In genomic region chrX:48071986-48072605, GRCh38 we compare ENCODE assay signal across 9 cellular contexts. TPM values are rescaled to one million over a fixed set of nuclear protein-coding genes. Genes with fewer than 3 reads are reported as not detected.
A peak's percentile ranks its signal among the peaks of the same experiment; 100 is the strongest.
DNase-seq lines count a peak whose midpoint lies in the region; ATAC-seq and TF ChIP-seq lines count a peak whose summit lies in the region.
"Had no signal": no experiment of that assay in that cellular context is flagged by ENCODE, and none has a peak within 500 bp of the region (broad histone marks: within the 10 kb centered on the region; RNA-seq: fewer than 3 reads in every experiment).

No MANE protein-coding gene starts in this region.

- no peaks in the 10 kb centered on the region for H3K9me3 Mint-ChIP-seq in activated T-cell treated with anti-CD3 and anti-CD28 coated beads, Interleukin-2, amount 50 U/mL, for 24 hours

- H3K4me1 ChIP-seq in right lobe of liver = no peaks in the 10 kb centered on the region
- H3K4me1 ChIP-seq in thoracic aorta (ENCODE audit: control insufficient read depth in 1 of 2, low read depth in 2 of 2) = no peaks in the 10 kb centered on the region
- no peaks in the 10 kb centered on the region for H3K4me1 ChIP-seq in thyroid gland

- H3K27ac ChIP-seq in right lobe of liver (no peak overlapping the region), thoracic aorta (peak overlapping the region in 1 of 2 donors; percentile 57), thyroid gland (peak overlapping the region in 1 of 3 donors; percentile 77)

- DNase-seq in activated T-cell treated with anti-CD3 and anti-CD28 coated beads, Interleukin-2, amount 50 U/mL, for 24 hours = no peak
- DNase-seq in activated T-cell treated with anti-CD3 and anti-CD28 coated beads for 4 hours (no peak), astrocyte of the cerebellum (ENCODE audit: low read depth) (no peak), right lobe of liver (no peak), thoracic aorta (ENCODE audit: low spot score) (no peak), thyroid gland (no peak)

- ATAC-seq in right lobe of liver (no peak), thoracic aorta (ENCODE audit: insufficient number of reproducible peaks, low FRiP score, low read depth) (no peak), GM19023 (IDR thresholded peaks at IDR 0.05; ENCODE audit: unreplicated experiment) (no peak), HG03025 (IDR thresholded peaks at IDR 0.05; ENCODE audit: low FRiP score, unreplicated experiment) (no peak)

- WGBS in right lobe of liver (ENCODE audit: insufficient coverage, low coverage, low lambda C conversion rate, missing lambda C conversion rate) = 56% methylated on average over 9 of the region's 9 CpGs
- 55 to 62% methylated on average over 9 of the region's 9 CpGs for WGBS in thyroid gland, 2 donors

- H3K27me3 Mint-ChIP-seq in activated T-cell treated with anti-CD3 and anti-CD28 coated beads, Interleukin-2, amount 50 U/mL, for 24 hours = peaks cover 28% of the 10 kb centered on the region

- intact Hi-C loops in right lobe of liver (cut with DNase I) (no loop called here), thyroid gland (cut with DNase I) (no loop called here)

- H3K36me3 Mint-ChIP-seq in activated T-cell treated with anti-CD3 and anti-CD28 coated beads, Interleukin-2, amount 50 U/mL, for 24 hours (ENCODE audit: low read depth) = peaks cover 6% of the 10 kb centered on the region

- H3K36me3 ChIP-seq in right lobe of liver = no peaks in the 10 kb centered on the region
- no peaks in the 10 kb centered on the region for H3K36me3 ChIP-seq in thoracic aorta
- no peaks in the 10 kb centered on the region for H3K36me3 ChIP-seq in thyroid gland

- peak overlapping the region; percentile 83 for H3K4me3 Mint-ChIP-seq in activated T-cell treated with anti-CD3 and anti-CD28 coated beads, Interleukin-2, amount 50 U/mL, for 24 hours

- TF ChIP-seq POLR2A in right lobe of liver (IDR thresholded peaks at IDR 0.05) = no peak
- TF ChIP-seq POLR2A in thyroid gland (IDR thresholded peaks at IDR 0.05) = no peak

- H3K27ac Mint-ChIP-seq in activated T-cell treated with anti-CD3 and anti-CD28 coated beads, Interleukin-2, amount 50 U/mL, for 24 hours = peak overlapping the region; percentile 93

- peak overlapping the region; percentile 61 for H3K4me3 ChIP-seq in astrocyte of the cerebellum (ENCODE audit: low read depth, low read length)
- H3K4me3 ChIP-seq in right lobe of liver = peak overlapping the region in 2 of 3 donors; percentile 55 to 59
- peak overlapping the region; percentile 88 for H3K4me3 ChIP-seq in thoracic aorta
- H3K4me3 ChIP-seq in thyroid gland (replicated peaks in 1 of 3) = peak overlapping the region in 1 of 3 donors; percentile 42

- H3K9me3 ChIP-seq in right lobe of liver (no peaks in the 10 kb centered on the region), thoracic aorta (no peaks in the 10 kb centered on the region), thyroid gland (no peaks in the 10 kb centered on the region)

- no peaks in the 10 kb centered on the region for H3K27me3 ChIP-seq in right lobe of liver
- no peaks in the 10 kb centered on the region for H3K27me3 ChIP-seq in thoracic aorta (replicated peaks; ENCODE audit: insufficient read depth)
- no peaks in the 10 kb centered on the region for H3K27me3 ChIP-seq in thyroid gland

- TF ChIP-seq CTCF in astrocyte of the cerebellum (IDR thresholded peaks at IDR 0.05; ENCODE audit: low read depth, low read length, missing control alignments) = no peak
- TF ChIP-seq CTCF in right lobe of liver (IDR thresholded peaks at IDR 0.05) = no peak
- no peak for TF ChIP-seq CTCF in thoracic aorta (IDR thresholded peaks at IDR 0.05)
- no peak for TF ChIP-seq CTCF in thyroid gland (IDR thresholded peaks at IDR 0.05)

- H3K4me1 Mint-ChIP-seq in activated T-cell treated with anti-CD3 and anti-CD28 coated beads, Interleukin-2, amount 50 U/mL, for 24 hours (ENCODE audit: low read depth) = peaks cover 14% of the 10 kb centered on the region

- in situ Hi-C loops in astrocyte of the cerebellum (cut with HindIII; ENCODE audit: low sequenced_read_pairs) = no loop called here

RNA-seq across cellular contexts. Expression of gene ZNF630, which starts 0.7 kb away (rescaled TPM):
- total RNA-seq in right lobe of liver (1 to 10 TPM in 1 of 6 experiments, under 1 TPM in 4, not detected in 1; 0.35 to 1.2 (median 0.84) TPM), thoracic aorta (1 to 10 TPM; 3.2 to 3.7 TPM), thyroid gland (1 to 10 TPM; 2.6 to 6.4 (median 6.0) TPM)

RNA-seq across cellular contexts. Expression of gene SPACA5B, which starts 58.3 kb away (rescaled TPM):
- total RNA-seq in right lobe of liver (not detected), thoracic aorta (not detected), thyroid gland (not detected)
- total RNA-seq: occipital lobe had no signal
